Comparison of ENCODE assay signal across 8 cellular contexts in the genomic region with DNA sequence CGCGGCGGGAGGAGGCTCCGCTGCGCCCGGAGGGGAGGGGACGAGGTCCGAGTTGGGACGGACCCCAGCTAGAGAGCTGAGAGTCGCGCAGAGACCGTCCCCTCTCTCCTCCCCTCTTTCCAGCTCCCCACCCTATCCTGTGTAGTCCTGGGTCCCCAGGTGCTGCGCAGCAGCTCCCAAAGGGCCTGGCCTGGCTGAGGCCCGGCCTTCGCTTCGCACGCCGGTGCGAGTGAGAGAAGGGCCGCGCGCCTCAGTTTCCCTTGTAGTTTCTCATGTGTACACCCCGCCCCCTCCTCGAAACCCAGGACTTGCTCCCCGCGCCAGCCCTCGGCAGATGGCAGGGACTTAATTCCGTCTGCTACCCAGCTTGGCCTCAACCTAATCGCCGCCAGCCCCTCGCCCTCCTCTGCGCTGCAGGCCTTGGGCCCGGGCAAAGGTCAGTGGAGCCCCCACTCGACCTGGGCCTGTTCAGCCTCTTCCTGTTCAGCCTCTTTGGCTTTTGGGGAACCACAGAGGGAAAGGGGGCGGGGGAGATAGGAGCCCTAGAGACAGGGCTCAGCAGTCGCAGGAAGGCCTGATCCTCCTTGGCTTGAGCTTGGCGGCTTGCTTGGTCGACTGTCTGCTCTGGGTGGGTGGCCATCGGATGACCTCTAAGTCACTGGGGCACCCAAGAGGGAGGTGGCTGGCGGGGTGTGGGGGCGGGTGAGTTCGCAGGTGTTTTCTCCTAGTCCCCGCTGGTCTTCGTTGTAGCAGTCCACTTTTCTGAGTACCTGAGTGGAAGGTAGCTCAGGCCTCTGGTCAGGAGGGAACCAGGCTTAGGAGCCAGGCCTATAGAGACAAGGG. TPM values are rescaled to one million over a fixed set of nuclear protein-coding genes. Genes with fewer than 3 reads are reported as not detected.
DNase-seq lines count a peak whose midpoint lies in the region; ATAC-seq, FAIRE-seq and TF ChIP-seq lines count a peak whose summit lies in the region.

No MANE protein-coding gene starts in this region.

- H3K4me2 ChIP-seq in PC-3 (ENCODE audit: low read length), result peak overlapping the region; percentile 89

- H3K79me2 ChIP-seq in PC-3 (ENCODE audit: low read length), result peaks cover 24% of the 10 kb centered on the region

- peak overlapping the region; percentile 82 for H2AFZ ChIP-seq in PC-3 (ENCODE audit: low read length)

- no peaks in the 10 kb centered on the region for H3F3A ChIP-seq in PC-3 (ENCODE audit: low read length, unreplicated experiment)

- H3K9ac ChIP-seq in PC-3 (ENCODE audit: low read length), result peak overlapping the region; percentile 83

- H3K36me3 ChIP-seq in PC-3 (ENCODE audit: low read depth, low read length), result peaks cover 18% of the 10 kb centered on the region; the same call in 1 of the 2 replicates

- DNase-seq in AML-193 (lab: John Stamatoyannopoulos, UW), result peak; percentile 57 to 63
- DNase-seq in GM18507 (ENCODE audit: extremely low spot score, insufficient read length, low read depth), result no peak
- peak; percentile 23 for DNase-seq in PC-3
- DNase-seq in astrocyte of the hippocampus (ENCODE audit: low read depth, low spot score), result peak; percentile 32
- DNase-seq in activated gamma-delta T cell treated with Interleukin-2 at 50 U/mL for 16 hours, result no peak

- H3K4me3 ChIP-seq in PC-3 (ENCODE audit: low read length), result peak overlapping the region; percentile 72
- H3K4me3 ChIP-seq in iPS-18c (ENCODE audit: insufficient read depth, low read depth, low read length), result peak overlapping the region; percentile 88
- peak overlapping the region; percentile 53 to 97 (median 81) for H3K4me3 ChIP-seq in skin epidermis

- FAIRE-seq in GM18507 (lab: Jason Lieb, UNC), result peak; percentile 60

- H3K27ac ChIP-seq in PC-3 (ENCODE audit: low read length) (peak overlapping the region; percentile 63), skin epidermis (peak overlapping the region; percentile 77 to 97 (median 93))

- H3K4me1 ChIP-seq in PC-3 (ENCODE audit: insufficient read depth, low read length), result peaks cover 16% of the 10 kb centered on the region

- no peaks in the 10 kb centered on the region for H4K20me1 ChIP-seq in PC-3 (ENCODE audit: low read length)

- no peaks in the 10 kb centered on the region for H3K9me2 ChIP-seq in PC-3 (replicated peaks; ENCODE audit: low read length)

- ATAC-seq in PC-3, result peak; percentile 1
- no peak for ATAC-seq in GM21723 (IDR thresholded peaks at IDR 0.05; ENCODE audit: unreplicated experiment)

- H3K9me3 ChIP-seq in PC-3 (ENCODE audit: low read length) (no peaks in the 10 kb centered on the region), iPS-18c (ENCODE audit: control insufficient read depth, insufficient read depth, low read length) (no peaks in the 10 kb centered on the region)

- intact Hi-C loops in PC-3 (cut with micrococcal nuclease), result loop anchor here (1.0 to 5.0 kb wide), 4 partner anchors 28 to 116 kb away; a partner anchor contains a TSS

- no peak for TF ChIP-seq CTCF in PC-3 (conservative IDR thresholded peaks at IDR 0.05; ENCODE audit: low read depth, low read length)

- BruUV-seq in PC-3 (replicated peaks; lab: Mats Ljungman, UMichigan), result no TSS peak

- CTCF ChIA-PET in PC-3 (lab: Charles Lee), result interaction anchor here (0.6 kb wide), 1 partner anchor 48 kb away, joined by 3 read pairs; no protein-coding TSS in a partner anchor

- no peaks in the 10 kb centered on the region for H3K27me3 ChIP-seq in PC-3 (ENCODE audit: low read length)

- POLR2A ChIA-PET in PC-3 (lab: Charles Lee; ENCODE audit: unreplicated experiment), result interaction anchor here (0.5 to 1.0 kb wide), 3 partner anchors 28 to 168 kb away, joined by 3 to 5 read pairs (median 5); a partner anchor contains a TSS

RNA-seq across cellular contexts. Expression of a gene that starts 1.0 kb away (rescaled TPM):
- 24.6 and 30.3 TPM in 2 replicates for total RNA-seq in PC-3 (2014; rRNA removed)

RNA-seq across cellular contexts. Expression of a gene that starts 28.6 kb away (rescaled TPM):
- total RNA-seq in PC-3 (2014; rRNA removed), result 404 and 469 TPM in 2 replicates

RNA-seq across cellular contexts. Expression of a gene that starts 44.1 kb away (rescaled TPM):
- total RNA-seq in PC-3 (2014; rRNA removed), result 75.6 and 99.5 TPM in 2 replicates

Comparison
In these comparisons a context has a peak if more than half of its experiments do, and no peak if none do; other contexts are left out.
1. DNase-seq: peak in AML-193 (2 of 2), PC-3 (single experiment) and astrocyte of the hippocampus (single experiment); none in GM18507 (single experiment) and activated gamma-delta T cell treated with Interleukin-2 at 50 U/mL for 16 hours (single experiment).
2. Peak in every context shown above with its lines, with median percentiles within 50 percentile points of each other: H3K4me3 ChIP-seq.